In the genomic region with DNA sequence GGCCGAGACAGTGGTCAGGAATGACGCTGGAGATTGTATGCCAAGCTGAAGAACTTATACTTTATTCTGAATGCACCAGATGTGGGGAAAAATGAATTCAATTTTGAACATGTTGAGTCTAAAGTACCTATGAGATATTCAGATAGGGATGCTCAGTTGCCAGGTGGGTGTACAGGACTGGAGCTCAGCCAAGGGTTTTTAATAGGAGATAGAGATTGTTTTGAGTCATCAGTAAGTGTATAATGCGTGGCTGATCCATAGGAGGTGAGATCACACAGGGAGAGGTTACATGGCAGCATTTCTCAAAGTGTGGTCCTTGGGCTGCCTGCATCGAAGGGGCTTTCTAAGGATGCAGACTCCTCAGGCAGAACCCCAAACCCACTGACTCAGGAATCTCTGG, we compare ENCODE assay signal across 22 cellular contexts.
"Had no signal": no experiment of that assay in that cellular context is flagged by ENCODE, and none has a peak within 500 bp of the region (broad histone marks: within the 10 kb centered on the region; RNA-seq: fewer than 3 reads in every experiment).

No MANE protein-coding gene starts in this region.

- H3K4me3 Mint-ChIP-seq: activated CD4-positive, alpha-beta memory T cell treated with anti-CD3 and anti-CD28 coated beads, Interleukin-2, amount 10 ng/mL, durations not matched to agents 7 days and 5 days; activated naive CD4-positive, alpha-beta T cell treated with anti-CD3 and anti-CD28 coated beads, Interleukin-2, amount 50 U/mL, for 24 hours; endodermal cell; natural killer cell treated with Interleukin-12 subunit alpha and Interleukin-12 subunit beta and Interleukin-15 and Interleukin-18, amount 100 ng/mL, for 72 hours had no signal

- H3K27ac ChIP-seq: adrenal gland, cardiac muscle cell, dorsolateral prefrontal cortex, esophagus muscularis mucosa had no signal

- H3K27me3 ChIP-seq: adrenal gland, cardiac muscle cell, dorsolateral prefrontal cortex, esophagus muscularis mucosa had no signal

- H3K9me3 Mint-ChIP-seq: activated CD4-positive, alpha-beta memory T cell treated with anti-CD3 and anti-CD28 coated beads, Interleukin-2, amount 10 ng/mL, durations not matched to agents 7 days and 5 days; activated naive CD4-positive, alpha-beta T cell treated with anti-CD3 and anti-CD28 coated beads, Interleukin-2, amount 50 U/mL, for 24 hours; endodermal cell; natural killer cell treated with Interleukin-12 subunit alpha and Interleukin-12 subunit beta and Interleukin-15 and Interleukin-18, amount 100 ng/mL, for 72 hours had no signal

- H3K27ac Mint-ChIP-seq: activated CD4-positive, alpha-beta memory T cell treated with anti-CD3 and anti-CD28 coated beads, Interleukin-2, amount 10 ng/mL, durations not matched to agents 7 days and 5 days; activated naive CD4-positive, alpha-beta T cell treated with anti-CD3 and anti-CD28 coated beads, Interleukin-2, amount 50 U/mL, for 24 hours; endodermal cell; natural killer cell treated with Interleukin-12 subunit alpha and Interleukin-12 subunit beta and Interleukin-15 and Interleukin-18, amount 100 ng/mL, for 72 hours had no signal

- H3K4me3 ChIP-seq: adrenal gland, cardiac muscle cell, dorsolateral prefrontal cortex, esophagus muscularis mucosa, skin epidermis had no signal

- H3K36me3 Mint-ChIP-seq: activated naive CD4-positive, alpha-beta T cell treated with anti-CD3 and anti-CD28 coated beads, Interleukin-2, amount 50 U/mL, for 24 hours had no signal

- H3K9me3 ChIP-seq: adrenal gland, esophagus muscularis mucosa had no signal

- DNase-seq: activated CD4-positive, alpha-beta memory T cell treated with anti-CD3 and anti-CD28 coated beads, Interleukin-2, amount 10 ng/mL, durations not matched to agents 7 days and 5 days; activated CD4-positive, alpha-beta T cell treated with anti-CD3 and anti-CD28 coated beads for 4 hours; activated CD8-positive, alpha-beta memory T cell treated with anti-CD3 and anti-CD28 coated beads, Interleukin-2, amount 50 U/mL, for 4 hours; activated effector memory CD4-positive, alpha-beta T cell treated with anti-CD3 and anti-CD28 coated beads, Interleukin-2, amount 50 U/mL, for 16 hours; activated T-cell treated with anti-CD3 and anti-CD28 coated beads, Interleukin-2, amount 50 U/mL, for 48 hours; adrenal gland; dorsolateral prefrontal cortex; endodermal cell; hypothalamus; kidney glomerular epithelial cell; left ventricle myocardium superior; posterior cingulate gyrus; retina; stimulated activated CD4-positive, alpha-beta T cell treated with anti-CD3 and anti-CD28 coated beads, Interleukin-15, amount 100 ng/mL, for 24 hours; stimulated activated CD4-positive, alpha-beta T cell treated with anti-CD3 and anti-CD28 coated beads, Interleukin-4, amount 100 ng/mL, for 1 hour; stimulated activated naive CD4-positive, alpha-beta T cell; trophoblast cell had no signal

- H3K27me3 Mint-ChIP-seq: activated naive CD4-positive, alpha-beta T cell treated with anti-CD3 and anti-CD28 coated beads, Interleukin-2, amount 50 U/mL, for 24 hours; natural killer cell treated with Interleukin-12 subunit alpha and Interleukin-12 subunit beta and Interleukin-15 and Interleukin-18, amount 100 ng/mL, for 72 hours had no signal

- H3K4me1 ChIP-seq: adrenal gland, esophagus muscularis mucosa had no signal

- ATAC-seq: left ventricle myocardium superior; natural killer cell treated with Interleukin-12 subunit alpha and Interleukin-12 subunit beta and Interleukin-15 and Interleukin-18, amount 100 ng/mL, for 72 hours had no signal

- H3K4me1 Mint-ChIP-seq: activated CD4-positive, alpha-beta memory T cell treated with anti-CD3 and anti-CD28 coated beads, Interleukin-2, amount 10 ng/mL, durations not matched to agents 7 days and 5 days; endodermal cell had no signal

- H3K36me3 ChIP-seq: adrenal gland, cardiac muscle cell, esophagus muscularis mucosa had no signal
